ENCODE assay signal across 7 cellular contexts in genomic region chr19:1270854-1271527, GRCh38. TPM values are rescaled to one million over a fixed set of nuclear protein-coding genes. Genes with fewer than 3 reads are reported as not detected.
A peak's percentile ranks its signal among the peaks of the same experiment; 100 is the strongest.
DNase-seq lines count a peak whose midpoint lies in the region; ATAC-seq and TF ChIP-seq lines count a peak whose summit lies in the region.

No MANE protein-coding gene starts in this region.

- H3K27me3 Mint-ChIP-seq in activated CD8-positive, alpha-beta T cell treated with anti-CD3 and anti-CD28 coated beads for 36 hours = no peaks in the 10 kb centered on the region
- no peaks in the 10 kb centered on the region for H3K27me3 Mint-ChIP-seq in stimulated activated naive CD8-positive, alpha-beta T cell treated with anti-CD3 and anti-CD28 coated beads, Interleukin-15, amount 100 ng/mL, for 72 hours

- CTCF ChIA-PET in HEK293 (lab: Yijun Ruan, JAX) = interaction anchor here (0.7 kb wide), 1 partner anchor 16 kb away, joined by 3 read pairs; no protein-coding TSS in a partner anchor
- CTCF ChIA-PET in activated CD8-positive, alpha-beta T cell treated with anti-CD3 and anti-CD28 coated beads for 36 hours (lab: Charles Lee) = interaction anchor here (5.6 kb wide), 1 partner anchor 27 kb away, joined by 65 read pairs; no protein-coding TSS in a partner anchor

- H3K4me1 ChIP-seq in HEK293 (ENCODE audit: control insufficient read depth, insufficient read depth, low read length) (peaks cover 22% of the 10 kb centered on the region), iPS-18a (ENCODE audit: control insufficient read depth, low read depth, low read length) (peaks cover 25% of the 10 kb centered on the region)

- H3K4me1 Mint-ChIP-seq in activated CD8-positive, alpha-beta T cell treated with anti-CD3 and anti-CD28 coated beads for 36 hours (ENCODE audit: low read depth) = peaks cover 62% of the 10 kb centered on the region
- peaks cover 83% of the 10 kb centered on the region for H3K4me1 Mint-ChIP-seq in stimulated activated naive CD8-positive, alpha-beta T cell treated with anti-CD3 and anti-CD28 coated beads, Interleukin-15, amount 100 ng/mL, for 72 hours

- H3K36me3 Mint-ChIP-seq in activated CD8-positive, alpha-beta T cell treated with anti-CD3 and anti-CD28 coated beads for 36 hours (ENCODE audit: low read depth) = peaks cover 47% of the 10 kb centered on the region

- H3K9ac ChIP-seq in iPS-18a (ENCODE audit: low read length) = peak overlapping the region; percentile 97

- H3K4me3 Mint-ChIP-seq in activated CD8-positive, alpha-beta T cell treated with anti-CD3 and anti-CD28 coated beads for 36 hours = peak overlapping the region; percentile 94
- peak overlapping the region; percentile 95 to 99 for H3K4me3 Mint-ChIP-seq in stimulated activated naive CD8-positive, alpha-beta T cell treated with anti-CD3 and anti-CD28 coated beads, Interleukin-15, amount 100 ng/mL, for 72 hours

- H3K9me3 Mint-ChIP-seq in activated CD8-positive, alpha-beta T cell treated with anti-CD3 and anti-CD28 coated beads for 36 hours = no peaks in the 10 kb centered on the region
- no peaks in the 10 kb centered on the region for H3K9me3 Mint-ChIP-seq in stimulated activated naive CD8-positive, alpha-beta T cell treated with anti-CD3 and anti-CD28 coated beads, Interleukin-15, amount 100 ng/mL, for 72 hours

- DNase-seq in activated CD8-positive, alpha-beta T cell treated with anti-CD3 and anti-CD28 coated beads for 36 hours = no peak
- DNase-seq in stimulated activated naive CD8-positive, alpha-beta T cell treated with anti-CD3 and anti-CD28 coated beads, Interleukin-15, amount 100 ng/mL, for 72 hours = no peak
- DNase-seq in hippocampal formation (lab: John Stamatoyannopoulos, UW) = no peak
- DNase-seq in D341Med (ENCODE audit: low spot score) = no peak

- POLR2A ChIA-PET in HEK293 (lab: Yijun Ruan, JAX) = no interaction called here
- POLR2A ChIA-PET in activated CD8-positive, alpha-beta T cell treated with anti-CD3 and anti-CD28 coated beads for 36 hours (lab: Charles Lee) = interaction anchor here (0.9 to 2.1 kb wide), 3 partner anchors 15 to 93 kb away, joined by 3 to 7 read pairs (median 5); no protein-coding TSS in a partner anchor

- H3K4me3 ChIP-seq in HEK293 (ENCODE audit: low read depth, low read length) (no peak overlapping the region), iPS-18a (ENCODE audit: low read length) (peak overlapping the region; percentile 89)

- intact Hi-C loops in activated CD8-positive, alpha-beta T cell treated with anti-CD3 and anti-CD28 coated beads for 36 hours (cut with micrococcal nuclease) = loop anchor here (10.0 kb wide), 1 partner anchor 94 kb away; no protein-coding TSS in a partner anchor

- H3K27ac Mint-ChIP-seq in activated CD8-positive, alpha-beta T cell treated with anti-CD3 and anti-CD28 coated beads for 36 hours = peak overlapping the region; percentile 95
- H3K27ac Mint-ChIP-seq in stimulated activated naive CD8-positive, alpha-beta T cell treated with anti-CD3 and anti-CD28 coated beads, Interleukin-15, amount 100 ng/mL, for 72 hours = peak overlapping the region; percentile 88 to 99

- TF ChIP-seq CTCF in HEK293 (tag by site-specific recombination; IDR thresholded peaks at IDR 0.05) = no peak
- TF ChIP-seq CTCF in activated CD8-positive, alpha-beta T cell treated with anti-CD3 and anti-CD28 coated beads for 36 hours (IDR thresholded peaks at IDR 0.05) = no peak

- peaks cover 4 to 54% of the 10 kb centered on the region in 2 experiments; a peak in 2 of 3 replicates for H3K36me3 ChIP-seq in HEK293 (ENCODE audit: control insufficient read depth in 2 of 2, insufficient read depth in 1 of 2, low read length in 2 of 2)
- H3K36me3 ChIP-seq in iPS-18a (ENCODE audit: control insufficient read depth, low read depth, low read length) = peaks cover 46% of the 10 kb centered on the region

- peaks cover 12% of the 10 kb centered on the region for H3K27me3 ChIP-seq in iPS-18a (ENCODE audit: control insufficient read depth, insufficient read depth, low read length)

- H3K27ac ChIP-seq in HEK293 (ENCODE audit: extremely low read depth, low read depth, low read length) (peak overlapping the region; percentile 99), iPS-18a (ENCODE audit: low read length) (no peak overlapping the region)

- no peak for ATAC-seq in activated CD8-positive, alpha-beta T cell treated with anti-CD3 and anti-CD28 coated beads for 36 hours
- ATAC-seq in stimulated activated naive CD8-positive, alpha-beta T cell treated with anti-CD3 and anti-CD28 coated beads, Interleukin-15, amount 100 ng/mL, for 72 hours = no peak
- no peak for ATAC-seq in HG03139 (IDR thresholded peaks at IDR 0.05; ENCODE audit: unreplicated experiment)

- H3K9me3 ChIP-seq in HEK293 (ENCODE audit: control insufficient read depth, insufficient read depth, low read depth, low read length) (no peaks in the 10 kb centered on the region), iPS-18a (ENCODE audit: control insufficient read depth, low read depth, low read length) (no peaks in the 10 kb centered on the region)

TF ChIP-seq in HEK293, 187 proteins besides CTCF, POLR2A, EP300 and RAD21:
- TF ChIP-seq ZNF324 (tag by site-specific recombination; IDR thresholded peaks at IDR 0.05) (no peak), ZNF10 (tag by site-specific recombination; IDR thresholded peaks at IDR 0.05) (peak; percentile 70; the same call in 1 of the 2 replicates)
TF ChIP-seq in HEK293: peak in this region for 1.

RNA-seq across cellular contexts. Expression of gene CIRBP, which starts 1.9 kb away (rescaled TPM):
- total RNA-seq in activated CD8-positive, alpha-beta T cell treated with anti-CD3 and anti-CD28 coated beads for 36 hours = 100 to 1,000 TPM; 161 to 180 TPM

RNA-seq across cellular contexts. Expression of gene FAM174C, which starts 4.3 kb away (rescaled TPM):
- 10 to 100 TPM; 77.0 to 88.0 TPM for total RNA-seq in activated CD8-positive, alpha-beta T cell treated with anti-CD3 and anti-CD28 coated beads for 36 hours

RNA-seq across cellular contexts. Expression of gene EFNA2, which starts 14.7 kb away (rescaled TPM):
- not detected for total RNA-seq in activated CD8-positive, alpha-beta T cell treated with anti-CD3 and anti-CD28 coated beads for 36 hours

RNA-seq across cellular contexts. Expression of gene MIDN, which starts 22.6 kb away (rescaled TPM):
- total RNA-seq in activated CD8-positive, alpha-beta T cell treated with anti-CD3 and anti-CD28 coated beads for 36 hours = 10 to 100 TPM; 41.1 to 43.9 TPM

RNA-seq across cellular contexts. Expression of gene ATP5F1D, which starts 29.4 kb away (rescaled TPM):
- total RNA-seq in activated CD8-positive, alpha-beta T cell treated with anti-CD3 and anti-CD28 coated beads for 36 hours = 100 to 1,000 TPM; 186 to 199 TPM
